ENCODE assay signal across 10 cellular contexts in genomic region chr13:50676602-50677001, GRCh38.
DNase-seq lines count a peak whose midpoint lies in the region; ATAC-seq and TF ChIP-seq lines count a peak whose summit lies in the region.
"Had no signal": no experiment of that assay in that cellular context is flagged by ENCODE, and none has a peak within 500 bp of the region (broad histone marks: within the 10 kb centered on the region; RNA-seq: fewer than 3 reads in every experiment).

No MANE protein-coding gene starts in this region.

- CTCF ChIA-PET in PC-3 (lab: Charles Lee) = interaction anchor here (0.6 kb wide), 1 partner anchor 599 kb away, joined by 5 read pairs; no protein-coding TSS in a partner anchor

- no CpG with 5 or more reads among the region's 1 CpG for WGBS in trophoblast cell (ENCODE audit: extremely low coverage, insufficient coverage, insufficient read length)

- no TSS peak for BruUV-seq in PC-3 (replicated peaks; lab: Mats Ljungman, UMichigan)

- no peak overlapping the region for H3K9ac ChIP-seq in PC-3 (ENCODE audit: low read length)
- peak overlapping the region; percentile 28 for H3K9ac ChIP-seq in trophoblast cell (ENCODE audit: low read length)

- no peak overlapping the region for H4K12ac ChIP-seq in trophoblast cell (ENCODE audit: low read depth, low read length)

- H3K18ac ChIP-seq in trophoblast cell (ENCODE audit: low read length) = no peak overlapping the region

- TF ChIP-seq CTCF in PC-3 (conservative IDR thresholded peaks at IDR 0.05; ENCODE audit: low read depth, low read length) = no peak

- no peak overlapping the region for H3K23ac ChIP-seq in trophoblast cell (ENCODE audit: low read length)

- no peaks in the 10 kb centered on the region for H4K20me1 ChIP-seq in PC-3 (ENCODE audit: low read length)

- H3K4me3 ChIP-seq in PC-3 (ENCODE audit: low read length) (no peak overlapping the region), trophoblast cell (ENCODE audit: low read depth, low read length) (no peak overlapping the region)

- no peak overlapping the region for H3K14ac ChIP-seq in trophoblast cell (ENCODE audit: low read length)

- peaks cover 39% of the 10 kb centered on the region for H3K4me1 ChIP-seq in PC-3 (ENCODE audit: insufficient read depth, low read length)
- peaks cover 8% of the 10 kb centered on the region in 2 experiments for H3K4me1 ChIP-seq in trophoblast cell (ENCODE audit: control insufficient read depth in 1 of 2, insufficient read depth in 2 of 2, low read length in 2 of 2)

- no peak overlapping the region for H2AK5ac ChIP-seq in trophoblast cell (ENCODE audit: low read length)

- H3K27me3 ChIP-seq in PC-3 (ENCODE audit: low read length) (no peaks in the 10 kb centered on the region), trophoblast cell (ENCODE audit: insufficient read depth, low read length) (no peaks in the 10 kb centered on the region)

- H3K27ac ChIP-seq in PC-3 (ENCODE audit: low read length) = peak overlapping the region; percentile 47
- peak overlapping the region; percentile 7 for H3K27ac ChIP-seq in trophoblast cell (ENCODE audit: low read depth, low read length)

- H4K8ac ChIP-seq in trophoblast cell (ENCODE audit: low read depth, low read length) = no peak overlapping the region

- H3K79me1 ChIP-seq in trophoblast cell (ENCODE audit: low read length) = peaks cover 6% of the 10 kb centered on the region

- no peak overlapping the region for H4K91ac ChIP-seq in trophoblast cell (ENCODE audit: low read depth, low read length)

- DNase-seq in PC-3 (peak; percentile 66), trophoblast cell (peak; percentile 41 to 85), NCI-H146 treated with DMSO at 0.1 percent for 48 hours (lab: John Stamatoyannopoulos, UW; ENCODE audit: unreplicated experiment) (no peak)
- DNase-seq in stimulated activated CD4-positive, alpha-beta T cell treated with anti-CD3 and anti-CD28 coated beads, Interleukin-4, amount 100 ng/mL, for 4 hours = no peak
- no peak for DNase-seq in effector CD8-positive, alpha-beta T cell (lab: John Stamatoyannopoulos, UW)
- DNase-seq: activated naive CD4-positive, alpha-beta T cell; NCI-H1048 had no signal

- intact Hi-C loops in PC-3 (cut with micrococcal nuclease) = no loop called here

- H3K9me3 ChIP-seq in PC-3 (ENCODE audit: low read length) (no peaks in the 10 kb centered on the region), trophoblast cell (ENCODE audit: insufficient read depth, low read depth, low read length) (no peaks in the 10 kb centered on the region)

- H3K4ac ChIP-seq in trophoblast cell (ENCODE audit: low read depth, low read length) = no peak overlapping the region

- H2BK5ac ChIP-seq in trophoblast cell (ENCODE audit: low read depth, low read length, poor library complexity) = no peak overlapping the region

- ATAC-seq in GM18520 (IDR thresholded peaks at IDR 0.05; ENCODE audit: unreplicated experiment) (peak; percentile 84), PC-3 (peak; percentile 71), esophagus mucosa (peak; percentile 79), HG02840 (IDR thresholded peaks at IDR 0.05; ENCODE audit: low FRiP score, unreplicated experiment) (no peak)

- H3K4me2 ChIP-seq in PC-3 (ENCODE audit: low read length) (peak overlapping the region; percentile 26; the same call in 1 of the 2 replicates), trophoblast cell (ENCODE audit: low read length) (no peak overlapping the region)

- POLR2A ChIA-PET in PC-3 (lab: Charles Lee; ENCODE audit: unreplicated experiment) = no interaction called here

- H3K79me2 ChIP-seq in PC-3 (ENCODE audit: low read length) (no peaks in the 10 kb centered on the region), trophoblast cell (ENCODE audit: control insufficient read depth, insufficient read depth, low read length, poor library complexity) (no peaks in the 10 kb centered on the region)

- H3F3A ChIP-seq in PC-3 (ENCODE audit: low read length, unreplicated experiment) = no peaks in the 10 kb centered on the region

- H2BK120ac ChIP-seq in trophoblast cell (ENCODE audit: insufficient read depth, low read length, poor library complexity) = no peak overlapping the region

- H2AFZ ChIP-seq in PC-3 (ENCODE audit: low read length) = no peak overlapping the region
- no peak overlapping the region for H2AFZ ChIP-seq in trophoblast cell (ENCODE audit: insufficient read depth, low read length, poor library complexity)

- H3K9me2 ChIP-seq in PC-3 (replicated peaks; ENCODE audit: low read length) = no peaks in the 10 kb centered on the region

- no peaks in the 10 kb centered on the region for H3K36me3 ChIP-seq in PC-3 (ENCODE audit: low read depth, low read length)
- H3K36me3 ChIP-seq in trophoblast cell (ENCODE audit: control insufficient read depth in 1 of 2, insufficient read depth in 2 of 2, low read length in 2 of 2) = no peaks in the 10 kb centered on the region

- H2BK12ac ChIP-seq in trophoblast cell (ENCODE audit: low read length) = no peak overlapping the region

Comparison
In these comparisons a context has a peak if more than half of its experiments do, and no peak if none do; other contexts are left out.
1. DNase-seq: peak in PC-3 (single experiment) and trophoblast cell (2 of 2); none in stimulated activated CD4-positive, alpha-beta T cell treated with anti-CD3 and anti-CD28 coated beads, Interleukin-4, amount 100 ng/mL, for 4 hours (0 of 2), NCI-H146 treated with DMSO at 0.1 percent for 48 hours (single experiment) and effector CD8-positive, alpha-beta T cell (single experiment).